ENCODE assay signal across 8 cellular contexts in the genomic region with DNA sequence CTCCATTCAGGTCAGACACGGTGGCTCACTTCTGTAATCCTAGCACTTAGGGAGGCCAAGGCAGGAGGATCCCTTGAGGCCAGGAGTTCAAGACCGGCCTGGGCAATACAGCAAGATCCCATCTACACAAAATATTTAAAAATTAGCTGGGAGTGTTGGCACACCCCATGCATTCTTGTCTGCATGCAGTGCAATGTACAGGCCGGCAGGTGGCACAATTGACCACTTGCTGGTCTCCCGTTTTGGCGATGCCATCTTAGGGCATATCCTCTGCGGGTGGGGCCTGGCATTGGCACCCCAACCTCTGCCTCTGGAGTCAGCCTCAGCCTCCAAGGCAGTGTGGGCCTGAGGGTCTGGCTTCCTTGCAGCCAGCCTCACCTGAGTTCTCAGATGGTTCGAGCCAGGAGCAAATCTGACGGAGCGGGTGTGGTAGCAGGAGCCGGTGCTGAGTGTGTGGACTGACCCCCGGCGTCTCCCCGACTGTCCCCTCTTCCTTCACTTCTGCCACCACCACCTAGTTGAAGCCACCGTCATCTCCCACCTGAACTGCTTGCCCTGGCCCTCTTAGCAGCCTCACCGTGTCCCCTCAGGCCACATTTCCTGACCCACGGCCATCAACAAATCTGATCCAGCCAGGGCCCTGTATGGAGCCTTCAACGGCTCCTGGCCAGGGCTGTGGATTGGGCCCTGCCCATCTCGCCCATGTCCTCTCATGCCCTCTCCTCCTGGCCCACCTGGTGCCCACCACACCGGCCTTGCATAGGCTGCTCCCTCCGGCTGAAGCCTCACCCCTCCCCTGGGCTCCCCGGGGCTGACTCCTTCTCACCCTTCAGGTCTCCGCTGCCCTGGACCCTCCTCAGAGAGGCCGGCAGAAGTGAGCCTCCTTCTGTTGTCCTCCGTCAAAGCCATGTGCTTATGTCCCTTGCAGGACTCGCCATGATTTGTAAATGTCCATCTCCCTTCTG. TPM values are rescaled to one million over a fixed set of nuclear protein-coding genes. Genes with fewer than 3 reads are reported as not detected.
DNase-seq lines count a peak whose midpoint lies in the region; ATAC-seq and TF ChIP-seq lines count a peak whose summit lies in the region.

No MANE protein-coding gene starts in this region.

- peaks cover 4% of the 10 kb centered on the region for H3K4me1 Mint-ChIP-seq in CD14-positive monocyte
- peaks cover 21% of the 10 kb centered on the region for H3K4me1 Mint-ChIP-seq in activated T-cell treated with anti-CD3 and anti-CD28 coated beads, Interleukin-2, amount 50 U/mL, for 4 hours (ENCODE audit: low read depth)

- H3K9me3 ChIP-seq in PC-3 (ENCODE audit: low read length) (no peaks in the 10 kb centered on the region), osteoblast (ENCODE audit: low read depth, low read length) (no peaks in the 10 kb centered on the region), tibial nerve (no peaks in the 10 kb centered on the region)

- no peak for TF ChIP-seq POLR2A in tibial nerve (IDR thresholded peaks at IDR 0.05)

- H3K27ac Mint-ChIP-seq in CD14-positive monocyte = peak overlapping the region in 1 of 7 donors; percentile 1

- no peaks in the 10 kb centered on the region for H3K4me1 ChIP-seq in PC-3 (ENCODE audit: insufficient read depth, low read length)
- no peaks in the 10 kb centered on the region for H3K4me1 ChIP-seq in osteoblast (ENCODE audit: insufficient read depth, low read length)
- H3K4me1 ChIP-seq in tibial nerve = peaks cover 0 to 8% (median 2%) of the 10 kb centered on the region in 4 donors

- H4K20me1 ChIP-seq in PC-3 (ENCODE audit: low read length) (no peaks in the 10 kb centered on the region), osteoblast (ENCODE audit: insufficient read depth, low read length) (no peaks in the 10 kb centered on the region)

- no TSS peak for BruUV-seq in PC-3 (replicated peaks; lab: Mats Ljungman, UMichigan)

- intact Hi-C loops in CD14-positive monocyte (cut with micrococcal nuclease) (loop anchor here (2.0 kb wide), 2 partner anchors 394 to 398 kb away; no protein-coding TSS in a partner anchor), PC-3 (cut with micrococcal nuclease) (loop anchor here (1.0 to 5.0 kb wide), 4 partner anchors 43 to 390 kb away; no protein-coding TSS in a partner anchor)

- CTCF ChIA-PET in PC-3 (lab: Charles Lee) = interaction anchor here (0.6 to 2.3 kb wide), 5 partner anchors 43 to 293 kb away, joined by 3 to 13 read pairs (median 3); no protein-coding TSS in a partner anchor

- no peak overlapping the region for H3K4me3 Mint-ChIP-seq in CD14-positive monocyte
- H3K4me3 Mint-ChIP-seq in activated T-cell treated with anti-CD3 and anti-CD28 coated beads, Interleukin-2, amount 50 U/mL, for 4 hours = no peak overlapping the region

- no peaks in the 10 kb centered on the region for H3F3A ChIP-seq in PC-3 (ENCODE audit: low read length, unreplicated experiment)

- no peaks in the 10 kb centered on the region for H3K9me2 ChIP-seq in PC-3 (replicated peaks; ENCODE audit: low read length)

- H2AFZ ChIP-seq in PC-3 (ENCODE audit: low read length) = peak overlapping the region; percentile 76
- H2AFZ ChIP-seq in osteoblast (ENCODE audit: low read length) = peak overlapping the region; percentile 47

- H3K27ac ChIP-seq in PC-3 (ENCODE audit: low read length) (no peak overlapping the region), osteoblast (ENCODE audit: low read depth, low read length) (no peak overlapping the region), tibial nerve (peak overlapping the region in 1 of 4 donors; percentile 11)

- DNase-seq in CD14-positive monocyte (ENCODE audit: low spot score) (peak; percentile 67), HFF-Myc (ENCODE audit: extremely low read depth, low read depth) (no peak), PC-3 (peak; percentile 68), fibroblast of pulmonary artery (ENCODE audit: low read depth) (peak; percentile 62), osteoblast (ENCODE audit: insufficient read length, low spot score, missing footprints) (peak; percentile 97), tibial nerve (ENCODE audit: low spot score in 2 of 2) (peak; percentile 18 to 31)
- DNase-seq in activated T-cell treated with anti-CD3 and anti-CD28 coated beads, Interleukin-2, amount 50 U/mL, for 4 hours = peak; percentile 67

- no peaks in the 10 kb centered on the region for H3K79me2 ChIP-seq in PC-3 (ENCODE audit: low read length)
- H3K79me2 ChIP-seq in osteoblast (ENCODE audit: insufficient read depth, low read length) = no peaks in the 10 kb centered on the region

- H3K9me3 Mint-ChIP-seq in CD14-positive monocyte = no peaks in the 10 kb centered on the region
- H3K9me3 Mint-ChIP-seq in activated T-cell treated with anti-CD3 and anti-CD28 coated beads, Interleukin-2, amount 50 U/mL, for 4 hours = no peaks in the 10 kb centered on the region

- ATAC-seq in PC-3 (peak; percentile 87), GM21423 (IDR thresholded peaks at IDR 0.05; ENCODE audit: unreplicated experiment) (no peak)
- ATAC-seq in activated T-cell treated with anti-CD3 and anti-CD28 coated beads, Interleukin-2, amount 50 U/mL, for 4 hours = peak; percentile 84 to 88

- H3K36me3 ChIP-seq in PC-3 (ENCODE audit: low read depth, low read length) (no peaks in the 10 kb centered on the region), osteoblast (ENCODE audit: insufficient read depth, low read length) (no peaks in the 10 kb centered on the region), tibial nerve (no peaks in the 10 kb centered on the region)

- POLR2A ChIA-PET in PC-3 (lab: Charles Lee; ENCODE audit: unreplicated experiment) = no interaction called here

- no peaks in the 10 kb centered on the region for H3K27me3 ChIP-seq in PC-3 (ENCODE audit: low read length)
- no peaks in the 10 kb centered on the region for H3K27me3 ChIP-seq in osteoblast (ENCODE audit: insufficient read depth, low read length)
- H3K27me3 ChIP-seq in tibial nerve = no peaks in the 10 kb centered on the region

- H3K4me2 ChIP-seq in PC-3 (ENCODE audit: low read length) = no peak overlapping the region
- no peak overlapping the region for H3K4me2 ChIP-seq in osteoblast (ENCODE audit: insufficient read depth, low read length)

- H3K9ac ChIP-seq in PC-3 (ENCODE audit: low read length) = no peak overlapping the region

- TF ChIP-seq CTCF in CD14-positive monocyte (IDR thresholded peaks at IDR 0.05) (peak; percentile 97), HFF-Myc (IDR thresholded peaks at IDR 0.05; ENCODE audit: low read depth, low read length, missing control alignments) (peak; percentile 89), PC-3 (conservative IDR thresholded peaks at IDR 0.05; ENCODE audit: low read depth, low read length) (peak; percentile 91), fibroblast of pulmonary artery (IDR thresholded peaks at IDR 0.05; ENCODE audit: low read length, missing control alignments) (peak; percentile 92), osteoblast (IDR thresholded peaks at IDR 0.05; ENCODE audit: extremely low read depth, low read depth, low read length) (peak; percentile 87), tibial nerve (IDR thresholded peaks at IDR 0.05) (peak; percentile 87 to 93 (median 89))

- no peak overlapping the region for H3K4me3 ChIP-seq in HFF-Myc (replicated peaks; ENCODE audit: low read depth, low read length)
- no peak overlapping the region for H3K4me3 ChIP-seq in PC-3 (ENCODE audit: low read length)
- no peak overlapping the region for H3K4me3 ChIP-seq in fibroblast of pulmonary artery (replicated peaks; ENCODE audit: low read depth, low read length)
- H3K4me3 ChIP-seq in osteoblast (ENCODE audit: insufficient read depth, low read length) = no peak overlapping the region
- H3K4me3 ChIP-seq in tibial nerve = no peak overlapping the region

- TF ChIP-seq EP300 in tibial nerve (IDR thresholded peaks at IDR 0.05) = no peak

- no peaks in the 10 kb centered on the region for H3K36me3 Mint-ChIP-seq in CD14-positive monocyte
- no peaks in the 10 kb centered on the region for H3K36me3 Mint-ChIP-seq in activated T-cell treated with anti-CD3 and anti-CD28 coated beads, Interleukin-2, amount 50 U/mL, for 4 hours (ENCODE audit: insufficient read depth)

- H3K27me3 Mint-ChIP-seq in CD14-positive monocyte (ENCODE audit: low read depth in 3 of 3) = peaks cover 0 to 2% (median 0%) of the 10 kb centered on the region in 3 donors
- H3K27me3 Mint-ChIP-seq in activated T-cell treated with anti-CD3 and anti-CD28 coated beads, Interleukin-2, amount 50 U/mL, for 4 hours (ENCODE audit: low read depth) = no peaks in the 10 kb centered on the region

- 66% methylated on average over 24 to 25 of the region's 25 CpGs for WGBS in tibial nerve, 2 donors

RNA-seq across cellular contexts. Expression of a gene that starts 44.0 kb away (rescaled TPM):
- not detected for polyA plus RNA-seq in CD14-positive monocyte
- total RNA-seq in PC-3 (2014; rRNA removed) (not detected in 2 replicates), osteoblast (1.4 TPM in 1 of 2 replicates, not detected in the other), tibial nerve (under 1 TPM in 2 of 4 donors, not detected in 2; 0.30 to 0.87 TPM)
- under 1 TPM; 0.25 to 0.40 (median 0.38) TPM for total RNA-seq in activated T-cell treated with anti-CD3 and anti-CD28 coated beads, Interleukin-2, amount 50 U/mL, for 4 hours
